ENCODE assay signal across 2 cellular contexts in the genomic region with DNA sequence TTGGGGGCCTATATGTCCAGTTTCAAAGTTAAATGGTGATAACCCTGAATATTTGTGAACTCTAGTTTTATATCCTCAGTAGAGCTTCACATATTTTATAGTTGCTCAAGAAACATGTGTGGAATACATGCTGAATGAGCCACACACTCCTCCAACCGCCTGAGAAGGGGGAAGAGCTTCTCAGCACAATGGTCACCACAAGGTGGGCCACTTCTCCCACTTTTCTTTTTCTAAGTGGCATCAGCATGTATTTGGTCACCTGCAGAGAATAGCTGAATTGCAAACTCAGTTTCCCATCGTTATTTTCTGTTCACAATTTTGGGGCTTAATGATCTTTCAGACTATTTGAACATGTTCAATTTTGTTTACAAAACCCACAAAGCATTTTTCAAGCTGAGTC.
TF ChIP-seq lines count a peak whose summit lies in the region.

No MANE protein-coding gene starts in this region.

TF ChIP-seq in HepG2, 621 proteins besides CTCF, POLR2A, EP300 and RAD21 (continued from another document):
- TF ChIP-seq, protein P1, sequence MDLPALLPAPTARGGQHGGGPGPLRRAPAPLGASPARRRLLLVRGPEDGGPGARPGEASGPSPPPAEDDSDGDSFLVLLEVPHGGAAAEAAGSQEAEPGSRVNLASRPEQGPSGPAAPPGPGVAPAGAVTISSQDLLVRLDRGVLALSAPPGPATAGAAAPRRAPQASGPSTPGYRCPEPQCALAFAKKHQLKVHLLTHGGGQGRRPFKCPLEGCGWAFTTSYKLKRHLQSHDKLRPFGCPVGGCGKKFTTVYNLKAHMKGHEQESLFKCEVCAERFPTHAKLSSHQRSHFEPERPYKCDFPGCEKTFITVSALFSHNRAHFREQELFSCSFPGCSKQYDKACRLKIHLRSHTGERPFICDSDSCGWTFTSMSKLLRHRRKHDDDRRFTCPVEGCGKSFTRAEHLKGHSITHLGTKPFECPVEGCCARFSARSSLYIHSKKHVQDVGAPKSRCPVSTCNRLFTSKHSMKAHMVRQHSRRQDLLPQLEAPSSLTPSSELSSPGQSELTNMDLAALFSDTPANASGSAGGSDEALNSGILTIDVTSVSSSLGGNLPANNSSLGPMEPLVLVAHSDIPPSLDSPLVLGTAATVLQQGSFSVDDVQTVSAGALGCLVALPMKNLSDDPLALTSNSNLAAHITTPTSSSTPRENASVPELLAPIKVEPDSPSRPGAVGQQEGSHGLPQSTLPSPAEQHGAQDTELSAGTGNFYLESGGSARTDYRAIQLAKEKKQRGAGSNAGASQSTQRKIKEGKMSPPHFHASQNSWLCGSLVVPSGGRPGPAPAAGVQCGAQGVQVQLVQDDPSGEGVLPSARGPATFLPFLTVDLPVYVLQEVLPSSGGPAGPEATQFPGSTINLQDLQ (CRISPR knock-in tag; IDR thresholded peaks at IDR 0.05): no peak
- TF ChIP-seq SP2 (CRISPR knock-in tag; IDR thresholded peaks at IDR 0.05) (no peak), KDM3A (CRISPR knock-in tag; IDR thresholded peaks at IDR 0.05; ENCODE audit: low read depth) (no peak), KDM1A (CRISPR knock-in tag; IDR thresholded peaks at IDR 0.05) (no peak), ZNF816 (CRISPR knock-in tag; IDR thresholded peaks at IDR 0.05; ENCODE audit: borderline replicate concordance) (no peak), ZSCAN25 (CRISPR knock-in tag; IDR thresholded peaks at IDR 0.05) (no peak), NR2F2 (IDR thresholded peaks at IDR 0.05; ENCODE audit: borderline replicate concordance, low read depth) (no peak), RFX3 (CRISPR knock-in tag; IDR thresholded peaks at IDR 0.05) (no peak), JUN (CRISPR knock-in tag; IDR thresholded peaks at IDR 0.05) (no peak), SMYD3 (CRISPR knock-in tag; IDR thresholded peaks at IDR 0.05) (no peak), NFE2 (CRISPR knock-in tag; IDR thresholded peaks at IDR 0.05) (no peak), ESRRA (CRISPR knock-in tag; IDR thresholded peaks at IDR 0.05; ENCODE audit: low read depth) (no peak), ZNF724P (CRISPR knock-in tag; IDR thresholded peaks at IDR 0.05; ENCODE audit: borderline replicate concordance) (no peak)
- TF ChIP-seq, protein P2, sequence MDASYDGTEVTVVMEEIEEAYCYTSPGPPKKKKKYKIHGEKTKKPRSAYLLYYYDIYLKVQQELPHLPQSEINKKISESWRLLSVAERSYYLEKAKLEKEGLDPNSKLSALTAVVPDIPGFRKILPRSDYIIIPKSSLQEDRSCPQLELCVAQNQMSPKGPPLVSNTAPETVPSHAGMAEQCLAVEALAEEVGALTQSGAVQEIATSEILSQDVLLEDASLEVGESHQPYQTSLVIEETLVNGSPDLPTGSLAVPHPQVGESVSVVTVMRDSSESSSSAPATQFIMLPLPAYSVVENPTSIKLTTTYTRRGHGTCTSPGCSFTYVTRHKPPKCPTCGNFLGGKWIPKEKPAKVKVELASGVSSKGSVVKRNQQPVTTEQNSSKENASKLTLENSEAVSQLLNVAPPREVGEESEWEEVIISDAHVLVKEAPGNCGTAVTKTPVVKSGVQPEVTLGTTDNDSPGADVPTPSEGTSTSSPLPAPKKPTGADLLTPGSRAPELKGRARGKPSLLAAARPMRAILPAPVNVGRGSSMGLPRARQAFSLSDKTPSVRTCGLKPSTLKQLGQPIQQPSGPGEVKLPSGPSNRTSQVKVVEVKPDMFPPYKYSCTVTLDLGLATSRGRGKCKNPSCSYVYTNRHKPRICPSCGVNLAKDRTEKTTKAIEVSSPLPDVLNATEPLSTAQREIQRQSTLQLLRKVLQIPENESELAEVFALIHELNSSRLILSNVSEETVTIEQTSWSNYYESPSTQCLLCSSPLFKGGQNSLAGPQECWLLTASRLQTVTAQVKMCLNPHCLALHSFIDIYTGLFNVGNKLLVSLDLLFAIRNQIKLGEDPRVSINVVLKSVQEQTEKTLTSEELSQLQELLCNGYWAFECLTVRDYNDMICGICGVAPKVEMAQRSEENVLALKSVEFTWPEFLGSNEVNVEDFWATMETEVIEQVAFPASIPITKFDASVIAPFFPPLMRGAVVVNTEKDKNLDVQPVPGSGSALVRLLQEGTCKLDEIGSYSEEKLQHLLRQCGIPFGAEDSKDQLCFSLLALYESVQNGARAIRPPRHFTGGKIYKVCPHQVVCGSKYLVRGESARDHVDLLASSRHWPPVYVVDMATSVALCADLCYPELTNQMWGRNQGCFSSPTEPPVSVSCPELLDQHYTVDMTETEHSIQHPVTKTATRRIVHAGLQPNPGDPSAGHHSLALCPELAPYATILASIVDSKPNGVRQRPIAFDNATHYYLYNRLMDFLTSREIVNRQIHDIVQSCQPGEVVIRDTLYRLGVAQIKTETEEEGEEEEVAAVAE (CRISPR knock-in tag; IDR thresholded peaks at IDR 0.05; ENCODE audit: borderline replicate concordance): no peak

TF ChIP-seq in SK-N-SH treated with all-trans-retinoic acid at 6 μM for 48 hours, 23 proteins besides CTCF, POLR2A, EP300 and RAD21 (continued from another document):
- TF ChIP-seq, protein P3, sequence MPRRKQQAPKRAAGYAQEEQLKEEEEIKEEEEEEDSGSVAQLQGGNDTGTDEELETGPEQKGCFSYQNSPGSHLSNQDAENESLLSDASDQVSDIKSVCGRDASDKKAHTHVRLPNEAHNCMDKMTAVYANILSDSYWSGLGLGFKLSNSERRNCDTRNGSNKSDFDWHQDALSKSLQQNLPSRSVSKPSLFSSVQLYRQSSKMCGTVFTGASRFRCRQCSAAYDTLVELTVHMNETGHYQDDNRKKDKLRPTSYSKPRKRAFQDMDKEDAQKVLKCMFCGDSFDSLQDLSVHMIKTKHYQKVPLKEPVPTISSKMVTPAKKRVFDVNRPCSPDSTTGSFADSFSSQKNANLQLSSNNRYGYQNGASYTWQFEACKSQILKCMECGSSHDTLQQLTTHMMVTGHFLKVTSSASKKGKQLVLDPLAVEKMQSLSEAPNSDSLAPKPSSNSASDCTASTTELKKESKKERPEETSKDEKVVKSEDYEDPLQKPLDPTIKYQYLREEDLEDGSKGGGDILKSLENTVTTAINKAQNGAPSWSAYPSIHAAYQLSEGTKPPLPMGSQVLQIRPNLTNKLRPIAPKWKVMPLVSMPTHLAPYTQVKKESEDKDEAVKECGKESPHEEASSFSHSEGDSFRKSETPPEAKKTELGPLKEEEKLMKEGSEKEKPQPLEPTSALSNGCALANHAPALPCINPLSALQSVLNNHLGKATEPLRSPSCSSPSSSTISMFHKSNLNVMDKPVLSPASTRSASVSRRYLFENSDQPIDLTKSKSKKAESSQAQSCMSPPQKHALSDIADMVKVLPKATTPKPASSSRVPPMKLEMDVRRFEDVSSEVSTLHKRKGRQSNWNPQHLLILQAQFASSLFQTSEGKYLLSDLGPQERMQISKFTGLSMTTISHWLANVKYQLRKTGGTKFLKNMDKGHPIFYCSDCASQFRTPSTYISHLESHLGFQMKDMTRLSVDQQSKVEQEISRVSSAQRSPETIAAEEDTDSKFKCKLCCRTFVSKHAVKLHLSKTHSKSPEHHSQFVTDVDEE (CRISPR knock-in tag; IDR thresholded peaks at IDR 0.05): no peak
- TF ChIP-seq ISL1 (CRISPR knock-in tag; IDR thresholded peaks at IDR 0.05): no peak
- no peak for TF ChIP-seq ZNF565 (CRISPR knock-in tag; conservative IDR thresholded peaks at IDR 0.05; ENCODE audit: low read depth)
- TF ChIP-seq SNAI2 (CRISPR knock-in tag; IDR thresholded peaks at IDR 0.05): no peak
- TF ChIP-seq, protein P4, sequence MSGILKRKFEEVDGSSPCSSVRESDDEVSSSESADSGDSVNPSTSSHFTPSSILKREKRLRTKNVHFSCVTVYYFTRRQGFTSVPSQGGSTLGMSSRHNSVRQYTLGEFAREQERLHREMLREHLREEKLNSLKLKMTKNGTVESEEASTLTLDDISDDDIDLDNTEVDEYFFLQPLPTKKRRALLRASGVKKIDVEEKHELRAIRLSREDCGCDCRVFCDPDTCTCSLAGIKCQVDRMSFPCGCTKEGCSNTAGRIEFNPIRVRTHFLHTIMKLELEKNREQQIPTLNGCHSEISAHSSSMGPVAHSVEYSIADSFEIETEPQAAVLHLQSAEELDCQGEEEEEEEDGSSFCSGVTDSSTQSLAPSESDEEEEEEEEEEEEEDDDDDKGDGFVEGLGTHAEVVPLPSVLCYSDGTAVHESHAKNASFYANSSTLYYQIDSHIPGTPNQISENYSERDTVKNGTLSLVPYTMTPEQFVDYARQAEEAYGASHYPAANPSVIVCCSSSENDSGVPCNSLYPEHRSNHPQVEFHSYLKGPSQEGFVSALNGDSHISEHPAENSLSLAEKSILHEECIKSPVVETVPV (CRISPR knock-in tag; IDR thresholded peaks at IDR 0.05): no peak
- TF ChIP-seq ZFP3 (CRISPR knock-in tag; IDR thresholded peaks at IDR 0.05): no peak
TF ChIP-seq in SK-N-SH treated with all-trans-retinoic acid at 6 μM for 48 hours: peak in this region for 0.
